11 cellular contexts compared by ENCODE assay signal in genomic region chr6:95923518-95923917, GRCh38.
DNase-seq lines count a peak whose midpoint lies in the region; ATAC-seq, FAIRE-seq and TF ChIP-seq lines count a peak whose summit lies in the region.
"Had no signal": no experiment of that assay in that cellular context is flagged by ENCODE, and none has a peak within 500 bp of the region (broad histone marks: within the 10 kb centered on the region; RNA-seq: fewer than 3 reads in every experiment).

No MANE protein-coding gene starts in this region.

- no peaks in the 10 kb centered on the region for H3K4me1 ChIP-seq in mesenchymal stem cell (ENCODE audit: control insufficient read depth, insufficient read depth, low read depth, low read length)

- FAIRE-seq in D721Med (lab: Jason Lieb, UNC): no peak

- H3K4ac ChIP-seq in mesenchymal stem cell (ENCODE audit: low read depth in 1 of 2, low read length in 2 of 2): no peak overlapping the region

- no peak overlapping the region for H2BK15ac ChIP-seq in mesenchymal stem cell (ENCODE audit: low read depth, poor library complexity, severe bottlenecking)

- H4K91ac ChIP-seq in mesenchymal stem cell (ENCODE audit: low read length): no peak overlapping the region

- in situ Hi-C loops in KBM-7 (cut with MboI; ENCODE audit: low pct_unique_long_range_greater_than_20kb, low sequenced_read_pairs): no loop called here

- TF ChIP-seq CTCF in D721Med (IDR thresholded peaks at IDR 0.05; ENCODE audit: insufficient read depth, missing control alignments) (peak; percentile 39), epithelial cell of proximal tubule (conservative IDR thresholded peaks at IDR 0.05; ENCODE audit: low read depth, low read length) (peak; percentile 50)

- H4K8ac ChIP-seq in mesenchymal stem cell (ENCODE audit: low read length): no peak overlapping the region

- H3K27ac ChIP-seq in mesenchymal stem cell (ENCODE audit: low read length, poor library complexity, severe bottlenecking): no peak overlapping the region

- no peaks in the 10 kb centered on the region for H3K27me3 ChIP-seq in mesenchymal stem cell (ENCODE audit: control insufficient read depth in 1 of 2, insufficient read depth in 1 of 2, low read length in 2 of 2)
- H3K27me3 ChIP-seq: MG63 had no signal

- DNase-seq in D721Med (ENCODE audit: insufficient read length, low spot score) (no peak), KBM-7 (peak; percentile 5), epithelial cell of proximal tubule (ENCODE audit: low read depth) (no peak), A172 (ENCODE audit: low spot score) (no peak), mesenchymal stem cell (no peak), retina (no peak), NCI-H1436 (lab: John Stamatoyannopoulos, UW) (no peak)
- DNase-seq: MG63; occipital lobe; stimulated activated naive B cell treated with anti-CD40 and anti-IgM and Interleukin-4, amounts not matched to agents 10 μg/mL and 1 μg/mL and 100 μg/mL, for 72 hours had no signal

- no peak overlapping the region for H3K14ac ChIP-seq in mesenchymal stem cell (ENCODE audit: low read length in 2 of 2)

- no CpG with 5 or more reads among the region's 1 CpG for WGBS in mesenchymal stem cell

- no peaks in the 10 kb centered on the region for H3K9me3 ChIP-seq in mesenchymal stem cell (ENCODE audit: control insufficient read depth, low read length)
- H3K9me3 ChIP-seq: MG63 had no signal

- H3K9ac ChIP-seq in mesenchymal stem cell (ENCODE audit: low read length): no peak overlapping the region

- H3K4me2 ChIP-seq in mesenchymal stem cell (ENCODE audit: low read length, poor library complexity, severe bottlenecking): no peak overlapping the region

- peak; percentile 81 for ATAC-seq in GM18867 (IDR thresholded peaks at IDR 0.05; ENCODE audit: unreplicated experiment)

- H2BK12ac ChIP-seq in mesenchymal stem cell (ENCODE audit: low read length in 2 of 2): no peak overlapping the region

- H3K18ac ChIP-seq in mesenchymal stem cell (ENCODE audit: low read depth in 1 of 2, low read length in 2 of 2): no peak overlapping the region

- H2BK120ac ChIP-seq in mesenchymal stem cell (ENCODE audit: low read depth, low read length): no peak overlapping the region

- H3K79me1 ChIP-seq in mesenchymal stem cell (replicated peaks; ENCODE audit: low read length, poor library complexity, severe bottlenecking): no peaks in the 10 kb centered on the region

- H2BK5ac ChIP-seq in mesenchymal stem cell (ENCODE audit: low read depth, low read length, poor library complexity, severe bottlenecking): no peak overlapping the region

- H2AFZ ChIP-seq in mesenchymal stem cell (ENCODE audit: low read depth, low read length): no peak overlapping the region

- no peak overlapping the region for H2AK5ac ChIP-seq in mesenchymal stem cell (ENCODE audit: low read length, severe bottlenecking)

- H3K36me3 ChIP-seq in mesenchymal stem cell (ENCODE audit: control insufficient read depth in 1 of 2, insufficient read depth in 2 of 2, low read depth in 1 of 2, low read length in 2 of 2): no peaks in the 10 kb centered on the region
- H3K36me3 ChIP-seq: MG63 had no signal

- H3K4me3 ChIP-seq in epithelial cell of proximal tubule (ENCODE audit: low read depth, low read length): no peak overlapping the region
- H3K4me3 ChIP-seq in mesenchymal stem cell (ENCODE audit: insufficient read depth in 1 of 2, low read depth in 1 of 2, low read length in 2 of 2): no peak overlapping the region
- H3K4me3 ChIP-seq: MG63 had no signal

- H3K23ac ChIP-seq in mesenchymal stem cell (ENCODE audit: low read length in 2 of 2): no peak overlapping the region
